Comparison of ENCODE assay signal across 17 cellular contexts in genomic region chr14:36056846-36057245, GRCh38.
"Had no signal": no experiment of that assay in that cellular context is flagged by ENCODE, and none has a peak within 500 bp of the region (broad histone marks: within the 10 kb centered on the region; RNA-seq: fewer than 3 reads in every experiment).

No MANE protein-coding gene starts in this region.

- H3K4me1 ChIP-seq: ascending aorta, tibial artery, uterus had no signal

- H3K9me3 ChIP-seq: ascending aorta, esophagus squamous epithelium, neutrophil, tibial artery, uterus had no signal

- H3K27ac ChIP-seq: ascending aorta, esophagus squamous epithelium, neutrophil, tibial artery, uterus, VCaP had no signal

- H3K4me3 ChIP-seq: ascending aorta, esophagus squamous epithelium, tibial artery, uterus had no signal

- ATAC-seq: activated T-cell treated with anti-CD3 and anti-CD28 coated beads, Interleukin-2, amount 50 U/mL, for 72 hours; naive thymus-derived CD4-positive, alpha-beta T cell had no signal

- H3K36me3 ChIP-seq: ascending aorta, esophagus squamous epithelium, neutrophil, tibial artery, uterus had no signal

- H3K27me3 ChIP-seq: ascending aorta, uterus had no signal

- DNase-seq: activated CD4-positive, alpha-beta T cell treated with anti-CD3 and anti-CD28 coated beads, Interleukin-2, amount 50 U/mL, for 4 hours; activated gamma-delta T cell; activated T-cell treated with anti-CD3 and anti-CD28 coated beads, Interleukin-2, amount 50 U/mL, for 72 hours; cortex of kidney; effector CD8-positive, alpha-beta T cell; esophagus squamous epithelium; mesendoderm; naive thymus-derived CD4-positive, alpha-beta T cell; stimulated activated CD4-positive, alpha-beta T cell treated with anti-CD3 and anti-CD28 coated beads, Interleukin-12 subunit alpha, Interleukin-12 subunit beta, amount 100 ng/mL, for 4 hours; stimulated activated CD4-positive, alpha-beta T cell treated with anti-CD3 and anti-CD28 coated beads, Interleukin-1b, Interleukin-23, amount 100 ng/mL, for 48 hours; stimulated activated naive CD4-positive, alpha-beta T cell treated with Interleukin-2 at 50 U/mL for 16 hours; T-helper 2 cell; tibial artery; uterus had no signal
